ENCODE assay signal across 8 cellular contexts in genomic region chr4:76213415-76214268, GRCh38. TPM values are rescaled to one million over a fixed set of nuclear protein-coding genes. Genes with fewer than 3 reads are reported as not detected.
A peak's percentile ranks its signal among the peaks of the same experiment; 100 is the strongest.
DNase-seq lines count a peak whose midpoint lies in the region; ATAC-seq and TF ChIP-seq lines count a peak whose summit lies in the region.

Gene SCARB2 (minus strand): TSS chr4:76213824. CDS start chr4:76213543, 281 bp downstream.

- H2AFZ ChIP-seq in mammary epithelial cell (ENCODE audit: low read depth, low read length): peak within 1 kb of the TSS; percentile 96

- no TSS peak for BruUV-seq in mammary epithelial cell (replicated peaks; lab: Mats Ljungman, UMichigan)

- peak within 1 kb of the TSS; percentile 91 to 95 (median 91) for H3K4me3 Mint-ChIP-seq in immature natural killer cell

- H3K27ac ChIP-seq in 22Rv1: peak within 1 kb of the TSS; percentile 92
- H3K27ac ChIP-seq in VCaP: peak within 1 kb of the TSS; percentile 98
- H3K27ac ChIP-seq in mammary epithelial cell (ENCODE audit: insufficient read depth, low read depth, low read length): peak within 1 kb of the TSS; percentile 77
- H3K27ac ChIP-seq in spleen: peak within 1 kb of the TSS; percentile 91 to 97 (median 96)

- H3K9me3 Mint-ChIP-seq in immature natural killer cell: no peaks in the 10 kb centered on the region

- dilution Hi-C loops in mammary epithelial cell (cut with HindIII; ENCODE audit: low sequenced_read_pairs): no loop called here

- H3K4me1 Mint-ChIP-seq in immature natural killer cell: peaks cover 32 to 41% of the 10 kb centered on the region in 2 donors

- no peaks in the 10 kb centered on the region for H4K20me1 ChIP-seq in mammary epithelial cell (ENCODE audit: insufficient read depth, low read length)

- intact Hi-C loops in mammary epithelial cell (cut with micrococcal nuclease) (loop anchor here (1.0 to 2.0 kb wide), 3 partner anchors 19 to 94 kb away; no protein-coding TSS in a partner anchor), spleen (cut with DNase I; ENCODE audit: low total_unique reads) (no loop called here)

- TF ChIP-seq CTCF in 22Rv1 (IDR thresholded peaks at IDR 0.05) (no peak), VCaP (conservative IDR thresholded peaks at IDR 0.05) (no peak), mammary epithelial cell (conservative IDR thresholded peaks at IDR 0.05 in 1 of 2, IDR thresholded peaks at IDR 0.05 in 1 of 2; ENCODE audit: extremely low read depth in 1 of 2, insufficient read depth in 1 of 2, low read depth in 1 of 2, low read length in 2 of 2) (no peak), spleen (IDR thresholded peaks at IDR 0.05 in 8 of 11, conservative IDR thresholded peaks at IDR 0.05 in 3 of 11) (peak in 5 of 11 experiments; percentile 9 to 27 (median 15))

- peaks cover 7 to 19% (median 13%) of the 10 kb centered on the region in 3 donors for H3K27me3 Mint-ChIP-seq in immature natural killer cell (ENCODE audit: low read depth in 3 of 3)

- no peaks in the 10 kb centered on the region for H3K36me3 Mint-ChIP-seq in immature natural killer cell

- WGBS in mammary epithelial cell (ENCODE audit: low coverage, missing lambda C conversion rate): 1% methylated on average over 29 of the region's 99 CpGs
- WGBS in spleen, 5 donors: 0 to 1% (median 0%) methylated on average over 28 to 99 of the region's 99 CpGs

- H3K4me3 ChIP-seq in mammary epithelial cell (replicated peaks in 1 of 3; ENCODE audit: insufficient read depth in 1 of 3, low read depth in 2 of 3, low read length in 3 of 3) (peak within 1 kb of the TSS; percentile 87 to 90 (median 89)), spleen (peak within 1 kb of the TSS; percentile 54 to 85 (median 74))

- in situ Hi-C loops in mammary epithelial cell (cut with MboI; ENCODE audit: low sequenced_read_pairs in 2 of 2): no loop called here

- no peaks in the 10 kb centered on the region for H3K36me3 ChIP-seq in mammary epithelial cell (ENCODE audit: insufficient read depth, low read length)
- H3K36me3 ChIP-seq in spleen: peaks cover 0 to 6% (median 0%) of the 10 kb centered on the region in 6 donors

- CTCF ChIA-PET in mammary epithelial cell (lab: Charles Lee; ENCODE audit: low non-redundant PET): no interaction called here

- no peaks in the 10 kb centered on the region for H3K9me3 ChIP-seq in mammary epithelial cell (replicated peaks; ENCODE audit: insufficient read depth, low read length)
- no peaks in the 10 kb centered on the region for H3K9me3 ChIP-seq in spleen

- ATAC-seq in GM18502 (IDR thresholded peaks at IDR 0.05; ENCODE audit: poor library complexity, unreplicated experiment) (peak; percentile 81), HG02938 (IDR thresholded peaks at IDR 0.05; ENCODE audit: unreplicated experiment) (peak; percentile 57)

- TF ChIP-seq POLR2A in spleen (IDR thresholded peaks at IDR 0.05): peak in 1 of 3 donors; percentile 58

- H3K4me2 ChIP-seq in mammary epithelial cell (ENCODE audit: insufficient read depth, low read depth, low read length): peak within 1 kb of the TSS; percentile 85

- peak within 1 kb of the TSS; percentile 83 to 99 (median 95) for H3K27ac Mint-ChIP-seq in immature natural killer cell

- no peaks in the 10 kb centered on the region for H3K27me3 ChIP-seq in mammary epithelial cell (ENCODE audit: insufficient read depth, low read length)
- H3K27me3 ChIP-seq in spleen (replicated peaks in 1 of 7): no peaks in the 10 kb centered on the region

- H3K9ac ChIP-seq in mammary epithelial cell (ENCODE audit: insufficient read depth, low read length): peak within 1 kb of the TSS; percentile 87

- peaks cover 46% of the 10 kb centered on the region for H3K79me2 ChIP-seq in mammary epithelial cell (ENCODE audit: insufficient read depth, low read length)

- DNase-seq in NCI-H2107 treated with DMSO at 0.1 percent for 48 hours (lab: John Stamatoyannopoulos, UW; ENCODE audit: unreplicated experiment) (peak; percentile 22), mammary epithelial cell (peak; percentile 84), immature natural killer cell (peak; percentile 88 to 89 (median 88)), spleen (peak; percentile 97)

- H3K4me1 ChIP-seq in mammary epithelial cell (ENCODE audit: insufficient read depth, low read length) (peaks cover 32% of the 10 kb centered on the region), spleen (peaks cover 41 to 69% (median 57%) of the 10 kb centered on the region in 6 donors)

RNA-seq across cellular contexts. Expression of gene SCARB2, which starts in this region (rescaled TPM):
- total RNA-seq in mammary epithelial cell (100 to 1,000 TPM in 1 of 2 donors, 10 to 100 TPM in 1; 75.6 to 103 TPM), spleen (100 to 1,000 TPM; 107 to 201 (median 156) TPM)
- polyA plus RNA-seq in mammary epithelial cell (41.9 TPM), immature natural killer cell (10 to 100 TPM in 2 of 3 donors, 1 to 10 TPM in 1; 8.8 to 17.1 (median 16.4) TPM), spleen (10 to 100 TPM; 27.2 to 32.0 (median 28.8) TPM)
- polyA minus RNA-seq in mammary epithelial cell: 131 TPM

Comparison
In these comparisons a context has a peak if more than half of its experiments do, and no peak if none do; other contexts are left out.
1. Peak in every context shown above with its lines: DNase-seq, ATAC-seq, H3K4me3 ChIP-seq and H3K27ac ChIP-seq.
2. DNase-seq: peak in every context shown above with its lines; median percentile 97 in spleen; 88 in immature natural killer cell; 84 in mammary epithelial cell; 22 in NCI-H2107 treated with DMSO at 0.1 percent for 48 hours.